Comparison of ENCODE assay signal across 8 cellular contexts in genomic region chr4:122152699-122153328, GRCh38.
A peak's percentile ranks its signal among the peaks of the same experiment; 100 is the strongest.
DNase-seq lines count a peak whose midpoint lies in the region; ATAC-seq and TF ChIP-seq lines count a peak whose summit lies in the region.

No MANE protein-coding gene starts in this region.

- peaks cover 24% of the 10 kb centered on the region for H3K36me3 ChIP-seq in neutrophil

- ATAC-seq in GM18519 (IDR thresholded peaks at IDR 0.05; ENCODE audit: low FRiP score, unreplicated experiment): peak; percentile 17
- ATAC-seq in HG03045 (IDR thresholded peaks at IDR 0.05; ENCODE audit: unreplicated experiment): peak; percentile 43

- H3K9me3 ChIP-seq in neutrophil: no peaks in the 10 kb centered on the region

- H3K27ac ChIP-seq in neutrophil: peak overlapping the region; percentile 89

- no peak for DNase-seq in AG04449 (ENCODE audit: low read depth, low spot score)
- peak; percentile 22 for DNase-seq in NCI-H748 treated with DMSO at 0.1 percent for 48 hours (lab: John Stamatoyannopoulos, UW)
- peak; percentile 49 for DNase-seq in activated naive CD4-positive, alpha-beta T cell treated with anti-CD3 and anti-CD28 coated beads, Interleukin-2, amount 10 ng/mL, durations not matched to agents 7 days and 5 days
- peak; percentile 56 for DNase-seq in globus pallidus (ENCODE audit: low spot score)
- DNase-seq in SHP77 treated with DMSO at 0.1 percent for 48 hours (lab: John Stamatoyannopoulos, UW): no peak

- peaks cover 44 to 60% of the 10 kb centered on the region in 2 experiments for H3K4me1 ChIP-seq in neutrophil (ENCODE audit: control insufficient read depth in 1 of 2, insufficient read depth in 1 of 2, low read depth in 1 of 2, low read length in 1 of 2)

- peak overlapping the region; percentile 97 for H3K4me3 ChIP-seq in AG04449 (ENCODE audit: low read depth, low read length)
- peak overlapping the region; percentile 86 to 94 for H3K4me3 ChIP-seq in neutrophil (ENCODE audit: low read depth in 1 of 2, low read length in 1 of 2)

- H3K4me1 Mint-ChIP-seq in activated naive CD4-positive, alpha-beta T cell treated with anti-CD3 and anti-CD28 coated beads, Interleukin-2, amount 10 ng/mL, durations not matched to agents 7 days and 5 days: peaks cover 63% of the 10 kb centered on the region

- H3K27me3 Mint-ChIP-seq in activated naive CD4-positive, alpha-beta T cell treated with anti-CD3 and anti-CD28 coated beads, Interleukin-2, amount 10 ng/mL, durations not matched to agents 7 days and 5 days: no peaks in the 10 kb centered on the region

- no peaks in the 10 kb centered on the region for H3K27me3 ChIP-seq in neutrophil

- TF ChIP-seq CTCF in AG04449 (IDR thresholded peaks at IDR 0.05; ENCODE audit: insufficient read depth, low read length, missing control alignments) (no peak), neutrophil (IDR thresholded peaks at IDR 0.05) (no peak)

- H3K36me3 Mint-ChIP-seq in activated naive CD4-positive, alpha-beta T cell treated with anti-CD3 and anti-CD28 coated beads, Interleukin-2, amount 10 ng/mL, durations not matched to agents 7 days and 5 days: peaks cover 32% of the 10 kb centered on the region

- no peaks in the 10 kb centered on the region for H3K9me3 Mint-ChIP-seq in activated naive CD4-positive, alpha-beta T cell treated with anti-CD3 and anti-CD28 coated beads, Interleukin-2, amount 10 ng/mL, durations not matched to agents 7 days and 5 days

- CTCF ChIA-PET in AG04449 (lab: Yijun Ruan, JAX): no interaction called here
- CTCF ChIA-PET in activated naive CD4-positive, alpha-beta T cell treated with anti-CD3 and anti-CD28 coated beads, Interleukin-2, amount 10 ng/mL, durations not matched to agents 7 days and 5 days (lab: Charles Lee): interaction anchor here (1.0 kb wide), 1 partner anchor 20 kb away, joined by 3 read pairs; no protein-coding TSS in a partner anchor

- peak overlapping the region; percentile 96 for H3K4me3 Mint-ChIP-seq in activated naive CD4-positive, alpha-beta T cell treated with anti-CD3 and anti-CD28 coated beads, Interleukin-2, amount 10 ng/mL, durations not matched to agents 7 days and 5 days

- POLR2A ChIA-PET in AG04449 (lab: Yijun Ruan, JAX): no interaction called here

- H3K27ac Mint-ChIP-seq in activated naive CD4-positive, alpha-beta T cell treated with anti-CD3 and anti-CD28 coated beads, Interleukin-2, amount 10 ng/mL, durations not matched to agents 7 days and 5 days: peak overlapping the region; percentile 98

Comparison
In these comparisons a context has a peak if more than half of its experiments do, and no peak if none do; other contexts are left out.
1. DNase-seq: peak in NCI-H748 treated with DMSO at 0.1 percent for 48 hours (single experiment), activated naive CD4-positive, alpha-beta T cell treated with anti-CD3 and anti-CD28 coated beads, Interleukin-2, amount 10 ng/mL, durations not matched to agents 7 days and 5 days (single experiment) and globus pallidus (single experiment); none in AG04449 (single experiment) and SHP77 treated with DMSO at 0.1 percent for 48 hours (single experiment).